1 cellular context compared by ENCODE assay signal in the genomic region with DNA sequence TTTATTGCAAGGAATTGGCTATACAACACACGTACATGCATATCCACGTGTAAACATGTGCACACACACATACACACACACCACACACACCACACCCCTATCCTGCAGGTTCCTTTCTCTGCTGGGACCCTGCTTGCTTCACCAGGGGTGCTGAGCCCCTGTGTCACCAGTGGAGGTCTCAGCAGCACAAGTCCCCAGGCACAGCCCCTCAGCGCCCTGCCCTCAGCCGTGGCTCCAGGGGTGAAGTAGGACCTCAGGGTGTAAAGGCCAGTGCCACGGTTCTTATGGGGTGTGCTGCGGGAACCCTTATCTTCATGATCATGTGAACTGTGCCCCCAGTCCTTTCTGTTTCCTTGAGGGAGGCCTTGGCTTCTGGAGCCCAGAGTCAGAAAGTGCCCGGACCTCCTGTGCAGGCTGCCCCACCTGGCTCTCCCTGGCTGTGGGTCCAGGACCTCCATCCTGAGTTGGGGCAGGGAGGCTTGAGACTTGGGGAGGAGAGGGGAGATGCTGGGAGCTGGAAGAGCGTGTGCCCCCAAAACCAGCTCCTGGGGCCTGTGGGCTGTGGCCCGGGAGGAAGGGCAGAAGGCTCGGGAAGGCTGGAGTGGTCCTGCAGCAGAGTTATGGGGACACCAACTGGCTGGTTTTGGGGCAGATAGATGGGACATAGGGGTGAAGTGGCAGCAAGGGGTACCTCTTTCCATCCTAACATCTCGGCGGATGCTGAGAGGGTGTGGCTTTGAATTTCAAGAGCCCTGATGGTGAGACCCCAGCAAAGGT.
TF ChIP-seq lines count a peak whose summit lies in the region.

No MANE protein-coding gene starts in this region.

TF ChIP-seq in H1, 55 proteins besides CTCF, POLR2A, EP300 and RAD21:
- TF ChIP-seq JUN (IDR thresholded peaks at IDR 0.05; ENCODE audit: low read depth, low read length), result no peak
- no peak for TF ChIP-seq BACH1 (IDR thresholded peaks at IDR 0.05; ENCODE audit: low read length)
- TF ChIP-seq, protein P1, sequence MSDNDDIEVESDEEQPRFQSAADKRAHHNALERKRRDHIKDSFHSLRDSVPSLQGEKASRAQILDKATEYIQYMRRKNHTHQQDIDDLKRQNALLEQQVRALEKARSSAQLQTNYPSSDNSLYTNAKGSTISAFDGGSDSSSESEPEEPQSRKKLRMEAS (IDR thresholded peaks at IDR 0.05), result no peak
- no peak for TF ChIP-seq HDAC6 (IDR thresholded peaks at IDR 0.05; ENCODE audit: low read depth, low read length)
- TF ChIP-seq RNF2 (IDR thresholded peaks at IDR 0.05; ENCODE audit: borderline replicate concordance, low read depth, low read length, missing control alignments, poor library complexity, severe bottlenecking), result no peak
- no peak for TF ChIP-seq CREB1 (IDR thresholded peaks at IDR 0.05)
- TF ChIP-seq RXRA (IDR thresholded peaks at IDR 0.05; ENCODE audit: insufficient read depth, low read depth, low read length), result no peak
- no peak for TF ChIP-seq RFX5 (IDR thresholded peaks at IDR 0.05; ENCODE audit: borderline replicate concordance, low read depth, low read length)
